18 cellular contexts compared by ENCODE assay signal in genomic region chr14:33499687-33500086, GRCh38.
"Had no signal": no experiment of that assay in that cellular context is flagged by ENCODE, and none has a peak within 500 bp of the region (broad histone marks: within the 10 kb centered on the region; RNA-seq: fewer than 3 reads in every experiment).

No MANE protein-coding gene starts in this region.

- H3K36me3 ChIP-seq: esophagus squamous epithelium, sigmoid colon, suprapubic skin had no signal

- H3K27me3 ChIP-seq: esophagus squamous epithelium, sigmoid colon, suprapubic skin had no signal

- H3K27ac ChIP-seq: esophagus squamous epithelium, psoas muscle, sigmoid colon, SK-N-MC, suprapubic skin, VCaP had no signal

- H3K4me3 ChIP-seq: lung, psoas muscle, SK-N-MC, suprapubic skin had no signal

- H3K36me3 Mint-ChIP-seq: activated naive CD8-positive, alpha-beta T cell; naive thymus-derived CD4-positive, alpha-beta T cell had no signal

- FAIRE-seq: endometrium had no signal

- H3K4me3 Mint-ChIP-seq: activated CD4-positive, alpha-beta memory T cell treated with anti-CD3 and anti-CD28 coated beads, Interleukin-2, amount 10 ng/mL, durations not matched to agents 7 days and 5 days; activated CD4-positive, alpha-beta T cell treated with anti-CD3 and anti-CD28 coated beads for 36 hours; activated naive CD8-positive, alpha-beta T cell; naive thymus-derived CD4-positive, alpha-beta T cell had no signal

- H3K9me3 ChIP-seq: psoas muscle had no signal

- H3K4me1 ChIP-seq: esophagus squamous epithelium, psoas muscle, sigmoid colon, suprapubic skin had no signal

- H3K4me1 Mint-ChIP-seq: activated CD4-positive, alpha-beta memory T cell treated with anti-CD3 and anti-CD28 coated beads, Interleukin-2, amount 10 ng/mL, durations not matched to agents 7 days and 5 days; activated CD4-positive, alpha-beta T cell treated with anti-CD3 and anti-CD28 coated beads for 36 hours; naive thymus-derived CD4-positive, alpha-beta T cell had no signal

- H3K27ac Mint-ChIP-seq: activated CD4-positive, alpha-beta memory T cell treated with anti-CD3 and anti-CD28 coated beads, Interleukin-2, amount 10 ng/mL, durations not matched to agents 7 days and 5 days; activated CD4-positive, alpha-beta T cell treated with anti-CD3 and anti-CD28 coated beads for 36 hours; activated naive CD8-positive, alpha-beta T cell; naive thymus-derived CD4-positive, alpha-beta T cell had no signal

- DNase-seq: activated CD4-positive, alpha-beta memory T cell treated with anti-CD3 and anti-CD28 coated beads, Interleukin-2, amount 10 ng/mL, durations not matched to agents 7 days and 5 days; activated CD4-positive, alpha-beta T cell treated with anti-CD3 and anti-CD28 coated beads for 36 hours; activated gamma-delta T cell; activated T-cell treated with anti-CD3 and anti-CD28 coated beads, Interleukin-2, amount 50 U/mL, for 48 hours; esophagus squamous epithelium; foreskin melanocyte; naive thymus-derived CD4-positive, alpha-beta T cell; psoas muscle; sigmoid colon; stimulated activated CD4-positive, alpha-beta T cell treated with anti-CD3 and anti-CD28 coated beads, Interleukin-12 subunit alpha, Interleukin-12 subunit beta, amount 100 ng/mL, for 4 hours; stimulated activated naive CD4-positive, alpha-beta T cell; T-helper 1 cell had no signal
